In genomic region chr7:152341039-152341913, GRCh38 we compare ENCODE assay signal across 8 cellular contexts.
DNase-seq lines count a peak whose midpoint lies in the region; ATAC-seq and TF ChIP-seq lines count a peak whose summit lies in the region.

No MANE protein-coding gene starts in this region.

- H3K4me1 Mint-ChIP-seq in Calu3 (ENCODE audit: low read depth, unreplicated experiment) = no peaks in the 10 kb centered on the region

- H3K9me3 Mint-ChIP-seq in Calu3 (ENCODE audit: low read depth, unreplicated experiment) = no peaks in the 10 kb centered on the region

- ATAC-seq in GM19438 (IDR thresholded peaks at IDR 0.05; ENCODE audit: low read depth, unreplicated experiment) (peak; percentile 57), SK-N-SH treated with all-trans-retinoic acid at 6 μM for 48 hours (peak; percentile 97), HG03108 (IDR thresholded peaks at IDR 0.05; ENCODE audit: unreplicated experiment) (no peak)

- CTCF ChIA-PET in Calu3 (lab: Charles Lee) = interaction anchor here (0.9 to 1.3 kb wide), 4 partner anchors 11 to 406 kb away, joined by 3 to 6 read pairs (median 3); no protein-coding TSS in a partner anchor

- DNase-seq in Calu3 (peak; percentile 32), HS-5 (ENCODE audit: low read depth) (peak; percentile 8), glomerular endothelial cell (ENCODE audit: extremely low read depth, low read depth, low spot score) (peak; percentile 14), retinal pigment epithelial cell (ENCODE audit: low read depth) (no peak), GOT3 (lab: John Stamatoyannopoulos, UW) (no peak)

- H3K4me3 ChIP-seq in retinal pigment epithelial cell (ENCODE audit: low read length) = no peak overlapping the region

- peak; percentile 24 for TF ChIP-seq CTCF in Calu3 (IDR thresholded peaks at IDR 0.05; ENCODE audit: unreplicated experiment)
- TF ChIP-seq CTCF in retinal pigment epithelial cell (conservative IDR thresholded peaks at IDR 0.05; ENCODE audit: low read depth, low read length) = peak; percentile 68

- BruUV-seq in Calu3 (replicated peaks; lab: Mats Ljungman, UMichigan) = no TSS peak

- intact Hi-C loops in Calu3 (cut with micrococcal nuclease; ENCODE audit: unreplicated experiment) = loop anchor here (2.0 to 10.0 kb wide), 3 partner anchors 94 to 334 kb away; partner anchors contain the start of gene XRCC2

- H3K4me3 Mint-ChIP-seq in Calu3 (ENCODE audit: low read depth, unreplicated experiment) = no peak overlapping the region

- no peaks in the 10 kb centered on the region for H3K36me3 Mint-ChIP-seq in Calu3 (ENCODE audit: insufficient read depth, unreplicated experiment)

- H3K27me3 Mint-ChIP-seq in Calu3 (ENCODE audit: unreplicated experiment) = no peaks in the 10 kb centered on the region

- H3K27ac Mint-ChIP-seq in Calu3 (ENCODE audit: unreplicated experiment) = no peak overlapping the region

TF ChIP-seq in SK-N-SH treated with all-trans-retinoic acid at 6 μM for 48 hours, 23 proteins besides CTCF, POLR2A, EP300 and RAD21:
- no peak for TF ChIP-seq ZNF565 (CRISPR knock-in tag; conservative IDR thresholded peaks at IDR 0.05; ENCODE audit: low read depth)
- no peak for TF ChIP-seq ARNTL (CRISPR knock-in tag; IDR thresholded peaks at IDR 0.05; ENCODE audit: borderline replicate concordance, low read depth)
- TF ChIP-seq RARB (CRISPR knock-in tag; IDR thresholded peaks at IDR 0.05) = no peak
- TF ChIP-seq POU6F1 (CRISPR knock-in tag; IDR thresholded peaks at IDR 0.05; ENCODE audit: borderline replicate concordance, low read depth) = no peak
- no peak for TF ChIP-seq TOX (CRISPR knock-in tag; IDR thresholded peaks at IDR 0.05; ENCODE audit: borderline replicate concordance)
- TF ChIP-seq, protein P1, sequence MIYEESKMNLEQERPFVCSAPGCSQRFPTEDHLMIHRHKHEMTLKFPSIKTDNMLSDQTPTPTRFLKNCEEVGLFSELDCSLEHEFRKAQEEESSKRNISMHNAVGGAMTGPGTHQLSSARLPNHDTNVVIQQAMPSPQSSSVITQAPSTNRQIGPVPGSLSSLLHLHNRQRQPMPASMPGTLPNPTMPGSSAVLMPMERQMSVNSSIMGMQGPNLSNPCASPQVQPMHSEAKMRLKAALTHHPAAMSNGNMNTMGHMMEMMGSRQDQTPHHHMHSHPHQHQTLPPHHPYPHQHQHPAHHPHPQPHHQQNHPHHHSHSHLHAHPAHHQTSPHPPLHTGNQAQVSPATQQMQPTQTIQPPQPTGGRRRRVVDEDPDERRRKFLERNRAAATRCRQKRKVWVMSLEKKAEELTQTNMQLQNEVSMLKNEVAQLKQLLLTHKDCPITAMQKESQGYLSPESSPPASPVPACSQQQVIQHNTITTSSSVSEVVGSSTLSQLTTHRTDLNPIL (CRISPR knock-in tag; IDR thresholded peaks at IDR 0.05; ENCODE audit: low read depth) = no peak
- TF ChIP-seq ZFP30 (CRISPR knock-in tag; IDR thresholded peaks at IDR 0.05) = no peak
- no peak for TF ChIP-seq GLIS3 (CRISPR knock-in tag; IDR thresholded peaks at IDR 0.05)
- TF ChIP-seq CSDC2 (CRISPR knock-in tag; IDR thresholded peaks at IDR 0.05) = no peak
- TF ChIP-seq PPARA (CRISPR knock-in tag; IDR thresholded peaks at IDR 0.05; ENCODE audit: borderline replicate concordance) = no peak
- no peak for TF ChIP-seq TCF4 (CRISPR knock-in tag; IDR thresholded peaks at IDR 0.05; ENCODE audit: borderline replicate concordance)
- TF ChIP-seq ZFP3 (CRISPR knock-in tag; IDR thresholded peaks at IDR 0.05) = no peak
- TF ChIP-seq ZNF8 (CRISPR knock-in tag; IDR thresholded peaks at IDR 0.05) = no peak
- no peak for TF ChIP-seq OSR1 (CRISPR knock-in tag; IDR thresholded peaks at IDR 0.05)
- TF ChIP-seq, protein P2, sequence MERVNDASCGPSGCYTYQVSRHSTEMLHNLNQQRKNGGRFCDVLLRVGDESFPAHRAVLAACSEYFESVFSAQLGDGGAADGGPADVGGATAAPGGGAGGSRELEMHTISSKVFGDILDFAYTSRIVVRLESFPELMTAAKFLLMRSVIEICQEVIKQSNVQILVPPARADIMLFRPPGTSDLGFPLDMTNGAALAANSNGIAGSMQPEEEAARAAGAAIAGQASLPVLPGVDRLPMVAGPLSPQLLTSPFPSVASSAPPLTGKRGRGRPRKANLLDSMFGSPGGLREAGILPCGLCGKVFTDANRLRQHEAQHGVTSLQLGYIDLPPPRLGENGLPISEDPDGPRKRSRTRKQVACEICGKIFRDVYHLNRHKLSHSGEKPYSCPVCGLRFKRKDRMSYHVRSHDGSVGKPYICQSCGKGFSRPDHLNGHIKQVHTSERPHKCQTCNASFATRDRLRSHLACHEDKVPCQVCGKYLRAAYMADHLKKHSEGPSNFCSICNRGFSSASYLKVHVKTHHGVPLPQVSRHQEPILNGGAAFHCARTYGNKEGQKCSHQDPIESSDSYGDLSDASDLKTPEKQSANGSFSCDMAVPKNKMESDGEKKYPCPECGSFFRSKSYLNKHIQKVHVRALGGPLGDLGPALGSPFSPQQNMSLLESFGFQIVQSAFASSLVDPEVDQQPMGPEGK (CRISPR knock-in tag; IDR thresholded peaks at IDR 0.05; ENCODE audit: borderline replicate concordance) = no peak
- TF ChIP-seq ZNF70 (CRISPR knock-in tag; IDR thresholded peaks at IDR 0.05) = no peak
- no peak for TF ChIP-seq ISL1 (CRISPR knock-in tag; IDR thresholded peaks at IDR 0.05)
- TF ChIP-seq CSRNP3 (CRISPR knock-in tag; IDR thresholded peaks at IDR 0.05) = no peak

Comparison
In these comparisons a context has a peak if more than half of its experiments do, and no peak if none do; other contexts are left out.
1. DNase-seq: peak in Calu3 (single experiment), HS-5 (single experiment) and glomerular endothelial cell (single experiment); none in retinal pigment epithelial cell (single experiment) and GOT3 (single experiment).